In genomic region chr2:101753720-101754490, GRCh38 we compare ENCODE assay signal across 11 cellular contexts. TPM values are rescaled to one million over a fixed set of nuclear protein-coding genes. Genes with fewer than 3 reads are reported as not detected.
DNase-seq lines count a peak whose midpoint lies in the region; ATAC-seq and TF ChIP-seq lines count a peak whose summit lies in the region.
"Had no signal": no experiment of that assay in that cellular context is flagged by ENCODE, and none has a peak within 500 bp of the region (broad histone marks: within the 10 kb centered on the region; RNA-seq: fewer than 3 reads in every experiment).

No MANE protein-coding gene starts in this region.

- TF ChIP-seq EP300 in tibial nerve (IDR thresholded peaks at IDR 0.05) = no peak

- no peaks in the 10 kb centered on the region for H3K27me3 Mint-ChIP-seq in MCF 10A (ENCODE audit: insufficient read depth, unreplicated experiment)

- H3K4me3 Mint-ChIP-seq in MCF 10A (ENCODE audit: unreplicated experiment) = no peak overlapping the region
- H3K4me3 Mint-ChIP-seq: H9 had no signal

- ATAC-seq in HG02870 (IDR thresholded peaks at IDR 0.05; ENCODE audit: unreplicated experiment) (peak; percentile 48), HG02623 (IDR thresholded peaks at IDR 0.05; ENCODE audit: unreplicated experiment) (no peak), HG03175 (IDR thresholded peaks at IDR 0.05; ENCODE audit: unreplicated experiment) (no peak)

- no TSS peak for BruUV-seq in MCF 10A (replicated peaks; lab: Mats Ljungman, UMichigan)

- no peak overlapping the region for H3K27ac Mint-ChIP-seq in MCF 10A (ENCODE audit: low read depth, unreplicated experiment)

- no peaks in the 10 kb centered on the region for H3K9me3 Mint-ChIP-seq in MCF 10A (ENCODE audit: unreplicated experiment)

- peaks cover 4% of the 10 kb centered on the region for H3K36me3 Mint-ChIP-seq in MCF 10A (ENCODE audit: insufficient read depth, unreplicated experiment)

- CTCF ChIA-PET in MCF 10A (lab: Yijun Ruan, JAX) = interaction anchor here (0.6 to 1.6 kb wide), 6 partner anchors 8 to 333 kb away, joined by 3 to 6 read pairs (median 3); no protein-coding TSS in a partner anchor

- H3K27me3 ChIP-seq in breast epithelium (no peaks in the 10 kb centered on the region), tibial nerve (no peaks in the 10 kb centered on the region)
- H3K27me3 ChIP-seq: BE2C had no signal

- DNase-seq in breast epithelium (ENCODE audit: low spot score in 2 of 2) (no peak), MCF 10A (ENCODE audit: unreplicated experiment) (no peak), tibial nerve (ENCODE audit: low spot score in 2 of 2) (no peak), D341Med (ENCODE audit: low spot score) (no peak)
- DNase-seq: BE2C, H9 had no signal

- H3K27ac ChIP-seq in breast epithelium = peak overlapping the region; percentile 1 to 73
- H3K27ac ChIP-seq in cingulate gyrus (ENCODE audit: low read depth, low read length) = peak overlapping the region; percentile 97
- H3K27ac ChIP-seq in tibial nerve = peak overlapping the region in 3 of 4 donors; percentile 48 to 84 (median 78)

- TF ChIP-seq POLR2A in breast epithelium (IDR thresholded peaks at IDR 0.05) (no peak), tibial nerve (IDR thresholded peaks at IDR 0.05) (no peak)

- H3K4me3 ChIP-seq in breast epithelium (no peak overlapping the region), tibial nerve (no peak overlapping the region)
- H3K4me3 ChIP-seq: SK-N-MC had no signal

- H3K9me3 ChIP-seq in breast epithelium (no peaks in the 10 kb centered on the region), tibial nerve (no peaks in the 10 kb centered on the region)
- H3K9me3 ChIP-seq: BE2C had no signal

- TF ChIP-seq CTCF in breast epithelium (IDR thresholded peaks at IDR 0.05) (no peak), MCF 10A (IDR thresholded peaks at IDR 0.05; ENCODE audit: unreplicated experiment) (no peak), tibial nerve (IDR thresholded peaks at IDR 0.05) (no peak)

- no peaks in the 10 kb centered on the region for H3K36me3 ChIP-seq in breast epithelium
- H3K36me3 ChIP-seq in tibial nerve = no peaks in the 10 kb centered on the region
- H3K36me3 ChIP-seq: BE2C had no signal

- POLR2A ChIA-PET in MCF 10A (lab: Yijun Ruan, JAX) = interaction anchor here (0.7 to 2.3 kb wide), 6 partner anchors 9 to 55 kb away, joined by 3 to 14 read pairs (median 4); no protein-coding TSS in a partner anchor

- H3K4me1 Mint-ChIP-seq in MCF 10A (ENCODE audit: insufficient read depth, unreplicated experiment) = peaks cover 40% of the 10 kb centered on the region

- intact Hi-C loops in breast epithelium (cut with DNase I; ENCODE audit: low total_unique reads) (no loop called here), MCF 10A (cut with micrococcal nuclease) (no loop called here)

- peaks cover 0 to 2% of the 10 kb centered on the region in 2 donors for H3K4me1 ChIP-seq in breast epithelium
- H3K4me1 ChIP-seq in tibial nerve = peaks cover 0 to 83% (median 57%) of the 10 kb centered on the region in 4 donors
- H3K4me1 ChIP-seq: BE2C had no signal

- 50% methylated on average over 5 of the region's 5 CpGs for WGBS in tibial nerve, 2 donors

RNA-seq across cellular contexts. Expression of gene MAP4K4, which starts 56.4 kb away (rescaled TPM):
- 10 to 100 TPM; 62.1 to 89.1 (median 74.7) TPM for total RNA-seq in breast epithelium
- 143 and 162 TPM in 2 replicates for total RNA-seq in MCF 10A (2022)
- total RNA-seq in tibial nerve = 10 to 100 TPM; 78.0 to 85.7 (median 84.4) TPM

Comparison
In these comparisons a context has a peak if more than half of its experiments do, and no peak if none do; other contexts are left out.
1. H3K27ac ChIP-seq: peak in every context shown above with its lines; median percentile 97 in cingulate gyrus; 78 in tibial nerve; 37 in breast epithelium.